Comparison of ENCODE assay signal across 8 cellular contexts in the genomic region with DNA sequence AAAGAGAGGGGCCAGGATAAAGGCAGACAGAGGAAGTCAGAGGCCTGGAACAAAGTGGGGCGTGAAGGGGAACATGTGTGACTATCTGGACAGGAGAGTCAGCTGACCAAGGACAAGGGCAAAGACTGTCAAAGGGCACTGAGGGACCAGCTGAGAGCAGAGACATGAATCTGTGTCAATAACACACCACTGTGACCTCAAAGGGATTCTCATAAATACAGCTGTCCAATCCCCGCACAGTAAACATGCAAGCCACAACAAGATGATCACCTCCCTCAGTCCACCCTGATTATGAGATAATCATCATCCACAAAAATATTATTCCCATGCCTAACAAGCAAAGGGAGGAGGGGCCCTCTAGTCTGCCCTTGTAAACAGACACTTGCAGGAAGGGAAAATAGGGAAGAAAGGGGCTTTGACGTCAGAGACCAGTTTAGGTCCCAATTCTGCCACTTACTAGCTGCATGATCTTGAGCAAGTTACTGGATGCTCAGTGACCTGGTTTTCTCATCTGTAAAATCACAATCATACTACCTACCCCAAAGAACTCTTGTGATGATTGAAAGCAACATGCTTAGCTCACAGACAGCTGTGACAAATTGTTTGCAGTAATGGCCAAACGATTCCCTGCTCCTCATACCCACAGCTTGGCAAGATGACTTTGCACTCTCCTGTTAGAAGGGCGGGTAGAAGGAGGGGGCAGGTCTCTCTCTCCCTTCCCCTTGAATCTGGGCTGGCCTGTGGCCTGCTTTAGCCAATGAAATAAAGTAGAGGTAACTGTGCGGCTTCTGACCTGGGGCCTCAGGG. TPM values are rescaled to one million over a fixed set of nuclear protein-coding genes. Genes with fewer than 3 reads are reported as not detected.
A peak's percentile ranks its signal among the peaks of the same experiment; 100 is the strongest.
DNase-seq lines count a peak whose midpoint lies in the region; ATAC-seq and TF ChIP-seq lines count a peak whose summit lies in the region.

No MANE protein-coding gene starts in this region.

- no peak overlapping the region for H2AFZ ChIP-seq in GM23338

- H3K4me2 ChIP-seq in GM23338, result peak overlapping the region; percentile 30; the same call in 1 of the 2 replicates

- H3K9me2 ChIP-seq in GM23338 (ENCODE audit: insufficient read depth), result no peaks in the 10 kb centered on the region

- H3K9me3 Mint-ChIP-seq in GM23338, result no peaks in the 10 kb centered on the region; the same call in 2 of the 3 replicates

- H3K4me3 Mint-ChIP-seq in GM23338, result no peak overlapping the region; the same call in 2 of the 3 replicates

- peaks cover 68% of the 10 kb centered on the region for H3K79me2 ChIP-seq in GM23338 (replicated peaks; ENCODE audit: insufficient read depth)

- H3K27me3 ChIP-seq in GM23338 (ENCODE audit: insufficient read depth) (no peaks in the 10 kb centered on the region), cardiac muscle cell (no peaks in the 10 kb centered on the region), psoas muscle (ENCODE audit: insufficient read depth in 3 of 3, low read length in 2 of 3) (no peaks in the 10 kb centered on the region), uterus (no peaks in the 10 kb centered on the region)

- H3K27ac ChIP-seq in GM23338 (ENCODE audit: low read depth), result peak overlapping the region; percentile 52; the same call in 1 of the 2 replicates
- H3K27ac ChIP-seq in cardiac muscle cell, result peak overlapping the region; percentile 53
- peak overlapping the region; percentile 79 for H3K27ac ChIP-seq in psoas muscle
- peak overlapping the region in 1 of 2 donors; percentile 48 for H3K27ac ChIP-seq in uterus

- WGBS in psoas muscle, 3 donors, result 39 to 54% (median 45%) methylated on average over 6 of the region's 6 CpGs

- H3K4me1 Mint-ChIP-seq in GM23338, result peaks cover 91% of the 10 kb centered on the region

- H3K9me3 ChIP-seq in cardiac muscle cell (ENCODE audit: low read depth), result no peaks in the 10 kb centered on the region
- no peaks in the 10 kb centered on the region for H3K9me3 ChIP-seq in psoas muscle
- no peaks in the 10 kb centered on the region for H3K9me3 ChIP-seq in uterus

- peaks cover 78% of the 10 kb centered on the region for H3K4me1 ChIP-seq in GM23338 (ENCODE audit: insufficient read depth)
- H3K4me1 ChIP-seq in cardiac muscle cell (ENCODE audit: low read depth), result peaks cover 31% of the 10 kb centered on the region
- peaks cover 89% of the 10 kb centered on the region for H3K4me1 ChIP-seq in psoas muscle
- H3K4me1 ChIP-seq in uterus, result no peaks in the 10 kb centered on the region

- ATAC-seq in GM23338 (peak; percentile 58), psoas muscle (peak; percentile 50 to 65 (median 56)), GM19452 (IDR thresholded peaks at IDR 0.05; ENCODE audit: unreplicated experiment) (no peak)

- peak; percentile 46 for DNase-seq in GM23338 (ENCODE audit: low spot score)
- DNase-seq in SKM-1 (lab: John Stamatoyannopoulos, UW; ENCODE audit: unreplicated experiment), result peak; percentile 40
- no peak for DNase-seq in cardiac muscle cell (ENCODE audit: low read depth in 1 of 2, low spot score in 1 of 2)
- no peak for DNase-seq in psoas muscle
- DNase-seq in activated naive CD4-positive, alpha-beta T cell treated with Interleukin-2 at 50 U/mL for 16 hours, result no peak
- DNase-seq in uterus, result no peak
- DNase-seq in EL, result no peak

- no peak for TF ChIP-seq POLR2A in uterus (IDR thresholded peaks at IDR 0.05)

- TF ChIP-seq CTCF in GM23338 (conservative IDR thresholded peaks at IDR 0.05; ENCODE audit: low read depth in 2 of 2) (no peak), cardiac muscle cell (IDR thresholded peaks at IDR 0.05; ENCODE audit: low read depth, low read length) (no peak), psoas muscle (IDR thresholded peaks at IDR 0.05) (no peak), uterus (IDR thresholded peaks at IDR 0.05) (no peak)

- no peak overlapping the region for H3K4me3 ChIP-seq in GM23338
- H3K4me3 ChIP-seq in cardiac muscle cell, result no peak overlapping the region
- H3K4me3 ChIP-seq in psoas muscle, result no peak overlapping the region
- no peak overlapping the region for H3K4me3 ChIP-seq in uterus

- H3K27ac Mint-ChIP-seq in GM23338, result peak overlapping the region; percentile 82

- H3K36me3 ChIP-seq in GM23338 (ENCODE audit: insufficient read depth) (no peaks in the 10 kb centered on the region), cardiac muscle cell (no peaks in the 10 kb centered on the region), psoas muscle (ENCODE audit: insufficient read depth in 1 of 2, low read depth in 1 of 2) (no peaks in the 10 kb centered on the region), uterus (no peaks in the 10 kb centered on the region)

- no peaks in the 10 kb centered on the region for H3F3A ChIP-seq in GM23338 (replicated peaks; ENCODE audit: low read depth)

- no peaks in the 10 kb centered on the region for H4K20me1 ChIP-seq in GM23338 (replicated peaks; ENCODE audit: insufficient read depth)

- no peaks in the 10 kb centered on the region; the same call in 2 of the 3 replicates for H3K36me3 Mint-ChIP-seq in GM23338 (ENCODE audit: low read depth)

- intact Hi-C loops in psoas muscle (cut with DNase I), result no loop called here
- intact Hi-C loops in uterus (cut with DNase I; ENCODE audit: low total_unique reads), result no loop called here

- H3K27me3 Mint-ChIP-seq in GM23338 (ENCODE audit: insufficient read depth, low read depth, poor library complexity), result peaks cover 4% of the 10 kb centered on the region

TF ChIP-seq in GM23338, 12 proteins besides CTCF, POLR2A, EP300 and RAD21 (continues in another document):
- TF ChIP-seq, protein P1, sequence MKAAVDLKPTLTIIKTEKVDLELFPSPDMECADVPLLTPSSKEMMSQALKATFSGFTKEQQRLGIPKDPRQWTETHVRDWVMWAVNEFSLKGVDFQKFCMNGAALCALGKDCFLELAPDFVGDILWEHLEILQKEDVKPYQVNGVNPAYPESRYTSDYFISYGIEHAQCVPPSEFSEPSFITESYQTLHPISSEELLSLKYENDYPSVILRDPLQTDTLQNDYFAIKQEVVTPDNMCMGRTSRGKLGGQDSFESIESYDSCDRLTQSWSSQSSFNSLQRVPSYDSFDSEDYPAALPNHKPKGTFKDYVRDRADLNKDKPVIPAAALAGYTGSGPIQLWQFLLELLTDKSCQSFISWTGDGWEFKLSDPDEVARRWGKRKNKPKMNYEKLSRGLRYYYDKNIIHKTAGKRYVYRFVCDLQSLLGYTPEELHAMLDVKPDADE (IDR thresholded peaks at IDR 0.05), result no peak

RNA-seq across cellular contexts. Expression of gene RAPGEF1, which starts 41.8 kb away (rescaled TPM):
- total RNA-seq in GM23338 (2014; rRNA removed; shearing (Covaris generic)), result 80.7 and 82.8 TPM in 2 replicates
- polyA plus RNA-seq in GM23338 (2016; fragmentation: Nextera tagmentation; extraction: Ambion mirVana) (9.9 and 10.9 TPM in 2 replicates), cardiac muscle cell (49.5 and 51.1 TPM in 2 replicates), psoas muscle (100 to 1,000 TPM in 1 of 3 donors, 10 to 100 TPM in 2; 72.3 to 268 (median 93.1) TPM)
- total RNA-seq in cardiac muscle cell (37.3 and 42.1 TPM in 2 replicates), psoas muscle (100 to 1,000 TPM; 234 to 319 (median 272) TPM), uterus (10 to 100 TPM; 13.1 to 73.7 (median 26.2) TPM)

Comparison
In these comparisons a context has a peak if more than half of its experiments do, and no peak if none do; other contexts are left out.
1. DNase-seq: peak in GM23338 (single experiment) and SKM-1 (single experiment); none in cardiac muscle cell (0 of 2), psoas muscle (0 of 2), activated naive CD4-positive, alpha-beta T cell treated with Interleukin-2 at 50 U/mL for 16 hours (single experiment), uterus (0 of 2) and EL (single experiment).